Comparison of ENCODE assay signal across 15 cellular contexts in genomic region chr13:33806470-33807248, GRCh38.
"Had no signal": no experiment of that assay in that cellular context is flagged by ENCODE, and none has a peak within 500 bp of the region (broad histone marks: within the 10 kb centered on the region; RNA-seq: fewer than 3 reads in every experiment).

No MANE protein-coding gene starts in this region.

- H3K27ac ChIP-seq: ascending aorta, heart left ventricle, parathyroid adenoma had no signal

- H3K9me3 Mint-ChIP-seq: activated naive CD8-positive, alpha-beta T cell treated with anti-CD3 and anti-CD28 coated beads, Interleukin-2, amount 50 U/mL, for 24 hours; stimulated activated naive CD8-positive, alpha-beta T cell treated with anti-CD3 and anti-CD28 coated beads, Interleukin-15, amount 100 ng/mL, for 72 hours had no signal

- H3K79me2 ChIP-seq: parathyroid adenoma had no signal

- H3K4me1 Mint-ChIP-seq: activated naive CD8-positive, alpha-beta T cell treated with anti-CD3 and anti-CD28 coated beads, Interleukin-2, amount 50 U/mL, for 24 hours; stimulated activated naive CD8-positive, alpha-beta T cell treated with anti-CD3 and anti-CD28 coated beads, Interleukin-15, amount 100 ng/mL, for 72 hours had no signal

- FAIRE-seq: colon had no signal

- H3K4me1 ChIP-seq: ascending aorta, heart left ventricle, parathyroid adenoma had no signal

- H3K9me3 ChIP-seq: ascending aorta, heart left ventricle had no signal

- H3K4me3 Mint-ChIP-seq: activated CD8-positive, alpha-beta T cell treated with anti-CD3 and anti-CD28 coated beads, Interleukin-2, amount 10 ng/mL, durations not matched to agents 7 days and 5 days; activated naive CD8-positive, alpha-beta T cell treated with anti-CD3 and anti-CD28 coated beads, Interleukin-2, amount 50 U/mL, for 24 hours; stimulated activated naive CD8-positive, alpha-beta T cell treated with anti-CD3 and anti-CD28 coated beads, Interleukin-15, amount 100 ng/mL, for 72 hours had no signal

- H3K36me3 ChIP-seq: ascending aorta, heart left ventricle had no signal

- ATAC-seq: activated CD8-positive, alpha-beta T cell treated with anti-CD3 and anti-CD28 coated beads, Interleukin-2, amount 10 ng/mL, durations not matched to agents 7 days and 5 days; activated naive CD8-positive, alpha-beta T cell treated with anti-CD3 and anti-CD28 coated beads, Interleukin-2, amount 50 U/mL, for 24 hours; heart left ventricle; stimulated activated naive CD8-positive, alpha-beta T cell treated with anti-CD3 and anti-CD28 coated beads, Interleukin-15, amount 100 ng/mL, for 72 hours had no signal

- H3K27ac Mint-ChIP-seq: activated CD8-positive, alpha-beta T cell treated with anti-CD3 and anti-CD28 coated beads, Interleukin-2, amount 10 ng/mL, durations not matched to agents 7 days and 5 days; activated naive CD8-positive, alpha-beta T cell treated with anti-CD3 and anti-CD28 coated beads, Interleukin-2, amount 50 U/mL, for 24 hours; stimulated activated naive CD8-positive, alpha-beta T cell treated with anti-CD3 and anti-CD28 coated beads, Interleukin-15, amount 100 ng/mL, for 72 hours had no signal

- H3K4me3 ChIP-seq: ascending aorta, heart left ventricle had no signal

- H3K9ac ChIP-seq: parathyroid adenoma had no signal

- DNase-seq: activated CD4-positive, alpha-beta T cell treated with anti-CD3 and anti-CD28 coated beads for 48 hours; activated CD8-positive, alpha-beta memory T cell treated with anti-CD3 and anti-CD28 coated beads, Interleukin-2, amount 50 U/mL, for 48 hours; activated CD8-positive, alpha-beta T cell treated with anti-CD3 and anti-CD28 coated beads, Interleukin-2, amount 10 ng/mL, durations not matched to agents 7 days and 5 days; activated naive CD4-positive, alpha-beta T cell treated with Interleukin-2 at 50 U/mL for 16 hours; activated naive CD8-positive, alpha-beta T cell treated with anti-CD3 and anti-CD28 coated beads, Interleukin-2, amount 50 U/mL, for 24 hours; effector CD4-positive, alpha-beta T cell; foreskin melanocyte; heart left ventricle; retina; stimulated activated CD4-positive, alpha-beta T cell treated with anti-CD3 and anti-CD28 coated beads, Interleukin-15, amount 100 ng/mL, for 24 hours; stimulated activated CD4-positive, alpha-beta T cell treated with anti-CD3 and anti-CD28 coated beads, Interleukin-4, amount 100 ng/mL, for 24 hours; stimulated activated naive CD8-positive, alpha-beta T cell treated with anti-CD3 and anti-CD28 coated beads, Interleukin-15, amount 100 ng/mL, for 72 hours had no signal

- H3K27me3 ChIP-seq: ascending aorta had no signal

- H2AFZ ChIP-seq: parathyroid adenoma had no signal
